ENCODE assay signal across 20 cellular contexts in the genomic region with DNA sequence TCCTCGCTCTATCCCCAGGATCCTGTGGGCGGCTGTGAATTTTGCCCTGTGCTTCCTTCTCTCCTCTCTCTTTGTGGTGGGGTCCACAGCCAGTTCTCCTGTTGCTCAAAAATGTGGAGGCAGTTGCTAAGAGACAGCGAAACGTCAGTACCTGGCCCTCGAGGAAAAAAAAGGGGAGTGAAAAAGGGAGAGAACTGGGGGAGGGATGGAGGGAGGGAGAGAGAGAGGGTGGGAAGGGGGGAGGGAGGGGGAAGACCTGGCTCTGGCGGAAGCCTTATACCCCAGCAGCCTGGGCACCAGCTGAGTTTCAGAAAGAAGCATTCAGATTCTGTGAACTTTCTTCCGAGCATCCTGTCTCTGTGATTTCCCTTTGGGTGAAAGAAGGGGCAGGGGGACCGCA. TPM values are rescaled to one million over a fixed set of nuclear protein-coding genes. Genes with fewer than 3 reads are reported as not detected.
DNase-seq lines count a peak whose midpoint lies in the region; ATAC-seq and TF ChIP-seq lines count a peak whose summit lies in the region.
"Had no signal": no experiment of that assay in that cellular context is flagged by ENCODE, and none has a peak within 500 bp of the region (broad histone marks: within the 10 kb centered on the region; RNA-seq: fewer than 3 reads in every experiment).

No MANE protein-coding gene starts in this region.

- DNase-seq in NCI-H748 (lab: John Stamatoyannopoulos, UW; ENCODE audit: unreplicated experiment) = peak; percentile 14
- no peak for DNase-seq in NCI-H748 treated with DMSO at 0.1 percent for 48 hours (lab: John Stamatoyannopoulos, UW)
- DNase-seq in endodermal cell = no peak
- DNase-seq in mesendoderm = peak; percentile 40
- DNase-seq in type B pancreatic cell (ENCODE audit: extremely low spot score, unreplicated experiment) = no peak
- DNase-seq in stimulated activated CD4-positive, alpha-beta T cell treated with anti-CD3 and anti-CD28 coated beads, Interleukin-1b, Interleukin-23, amount 100 ng/mL, for 48 hours = no peak
- no peak for DNase-seq in AML-193 (lab: John Stamatoyannopoulos, UW)
- DNase-seq in Right ventricle myocardium superior = no peak
- DNase-seq: activated CD4-positive, alpha-beta T cell treated with anti-CD3 and anti-CD28 coated beads, Interleukin-2, amount 10 ng/mL, durations not matched to agents 7 days and 5 days; activated naive CD8-positive, alpha-beta T cell treated with anti-CD3 and anti-CD28 coated beads for 36 hours; NCI-H2081; pancreas; right lobe of liver; stimulated activated CD8-positive, alpha-beta memory T cell treated with anti-CD3 and anti-CD28 coated beads, Interleukin-4, amount 100 ng/mL, for 48 hours; T-helper 2 cell had no signal

- H3K4me3 ChIP-seq in endodermal cell (ENCODE audit: low read length) = peak overlapping the region; percentile 70
- H3K4me3 ChIP-seq in mesendoderm (ENCODE audit: low read length) = peak overlapping the region; percentile 48
- H3K4me3 ChIP-seq: pancreas, right lobe of liver, upper lobe of left lung had no signal

- no peak overlapping the region for H2BK15ac ChIP-seq in mesendoderm (replicated peaks; ENCODE audit: low read depth)

- H3K27me3 Mint-ChIP-seq in endodermal cell (ENCODE audit: insufficient read depth) (peaks cover 48% of the 10 kb centered on the region), type B pancreatic cell (peaks cover 30% of the 10 kb centered on the region)

- no peak for TF ChIP-seq CTCF in endodermal cell (conservative IDR thresholded peaks at IDR 0.05)
- TF ChIP-seq CTCF in type B pancreatic cell (conservative IDR thresholded peaks at IDR 0.05) = no peak

- H3K4me1 Mint-ChIP-seq in endodermal cell (peaks cover 12% of the 10 kb centered on the region), type B pancreatic cell (ENCODE audit: unreplicated experiment) (peaks cover 14% of the 10 kb centered on the region)
- H3K4me1 Mint-ChIP-seq: activated CD4-positive, alpha-beta T cell treated with anti-CD3 and anti-CD28 coated beads, Interleukin-2, amount 10 ng/mL, durations not matched to agents 7 days and 5 days had no signal

- H2BK5ac ChIP-seq in mesendoderm (ENCODE audit: low read length) = no peak overlapping the region

- intact Hi-C loops in Right ventricle myocardium superior (cut with DNase I) = no loop called here

- H3K4ac ChIP-seq in mesendoderm (ENCODE audit: low read depth, low read length) = no peak overlapping the region

- peak overlapping the region; percentile 87 for H3K4me2 ChIP-seq in mesendoderm (ENCODE audit: low read length)

- H3K27ac ChIP-seq in endodermal cell (ENCODE audit: low read depth, low read length) = peak overlapping the region; percentile 44
- no peak overlapping the region for H3K27ac ChIP-seq in mesendoderm (ENCODE audit: low read depth, low read length)
- H3K27ac ChIP-seq: pancreas, right lobe of liver, upper lobe of left lung had no signal

- peak overlapping the region; percentile 73 for H3K56ac ChIP-seq in mesendoderm (ENCODE audit: low read length)

- peaks cover 37% of the 10 kb centered on the region for H3K27me3 ChIP-seq in endodermal cell (ENCODE audit: control insufficient read depth, insufficient read depth, low read length, poor library complexity, severe bottlenecking)
- no peaks in the 10 kb centered on the region for H3K27me3 ChIP-seq in mesendoderm (ENCODE audit: insufficient read depth, low read length, poor library complexity)
- H3K27me3 ChIP-seq: right lobe of liver, upper lobe of left lung had no signal

- H3K9ac ChIP-seq in endodermal cell (ENCODE audit: extremely low read depth, low read length, poor library complexity, severe bottlenecking) = no peak overlapping the region
- peak overlapping the region; percentile 46 for H3K9ac ChIP-seq in mesendoderm (ENCODE audit: low read length)

- H3K36me3 Mint-ChIP-seq in endodermal cell (ENCODE audit: low read depth) = no peaks in the 10 kb centered on the region
- H3K36me3 Mint-ChIP-seq in type B pancreatic cell = no peaks in the 10 kb centered on the region
- H3K36me3 Mint-ChIP-seq: activated naive CD8-positive, alpha-beta T cell treated with anti-CD3 and anti-CD28 coated beads for 36 hours had no signal

- no peaks in the 10 kb centered on the region for H3K79me1 ChIP-seq in mesendoderm (ENCODE audit: low read length)

- no peak for ATAC-seq in Right ventricle myocardium superior (ENCODE audit: poor library complexity)
- ATAC-seq: right lobe of liver had no signal

- H3K36me3 ChIP-seq in endodermal cell (ENCODE audit: control insufficient read depth, insufficient read depth, low read length) = no peaks in the 10 kb centered on the region
- no peaks in the 10 kb centered on the region for H3K36me3 ChIP-seq in mesendoderm (ENCODE audit: control insufficient read depth, insufficient read depth, low read length)
- H3K36me3 ChIP-seq: pancreas, right lobe of liver, upper lobe of left lung had no signal

- peak overlapping the region; percentile 65 for H3K4me3 Mint-ChIP-seq in endodermal cell
- peak overlapping the region; percentile 76 for H3K4me3 Mint-ChIP-seq in type B pancreatic cell
- H3K4me3 Mint-ChIP-seq: activated CD4-positive, alpha-beta T cell treated with anti-CD3 and anti-CD28 coated beads, Interleukin-2, amount 10 ng/mL, durations not matched to agents 7 days and 5 days; activated naive CD8-positive, alpha-beta T cell treated with anti-CD3 and anti-CD28 coated beads for 36 hours had no signal

- no peak overlapping the region for H4K5ac ChIP-seq in mesendoderm (ENCODE audit: low read length)

- no peaks in the 10 kb centered on the region for H3K9me3 ChIP-seq in endodermal cell (ENCODE audit: control insufficient read depth, low read length)
- H3K9me3 ChIP-seq: pancreas, right lobe of liver, upper lobe of left lung had no signal

- H3K27ac Mint-ChIP-seq in endodermal cell (no peak overlapping the region), type B pancreatic cell (peak overlapping the region; percentile 44)
- H3K27ac Mint-ChIP-seq: activated CD4-positive, alpha-beta T cell treated with anti-CD3 and anti-CD28 coated beads, Interleukin-2, amount 10 ng/mL, durations not matched to agents 7 days and 5 days; activated naive CD8-positive, alpha-beta T cell treated with anti-CD3 and anti-CD28 coated beads for 36 hours; activated T-helper 2 cell treated with anti-CD3 and anti-CD28 coated beads, Interferon-gamma antibody, Interleukin-2, Interleukin-4, amounts not matched to agents 10 μg/mL and 5 μg/mL and 100 μg/mL, durations not matched to agents 14 hours and 24 hours and 36 hours had no signal

- no peak overlapping the region for H2AK5ac ChIP-seq in mesendoderm (ENCODE audit: low read length)

- H2BK120ac ChIP-seq in mesendoderm (ENCODE audit: low read depth, low read length) = no peak overlapping the region

- H3K18ac ChIP-seq in mesendoderm (ENCODE audit: low read length) = no peak overlapping the region

- H3K79me2 ChIP-seq in mesendoderm (ENCODE audit: control insufficient read depth, insufficient read depth, low read length) = no peaks in the 10 kb centered on the region

- H3K9me3 Mint-ChIP-seq in endodermal cell = no peaks in the 10 kb centered on the region
- H3K9me3 Mint-ChIP-seq in type B pancreatic cell = no peaks in the 10 kb centered on the region
- H3K9me3 Mint-ChIP-seq: activated CD4-positive, alpha-beta T cell treated with anti-CD3 and anti-CD28 coated beads, Interleukin-2, amount 10 ng/mL, durations not matched to agents 7 days and 5 days; activated naive CD8-positive, alpha-beta T cell treated with anti-CD3 and anti-CD28 coated beads for 36 hours; activated T-helper 2 cell treated with anti-CD3 and anti-CD28 coated beads, Interferon-gamma antibody, Interleukin-2, Interleukin-4, amounts not matched to agents 10 μg/mL and 5 μg/mL and 100 μg/mL, durations not matched to agents 14 hours and 24 hours and 36 hours had no signal

- H4K8ac ChIP-seq in mesendoderm (ENCODE audit: low read depth, low read length) = no peak overlapping the region

- H3K4me1 ChIP-seq in endodermal cell (ENCODE audit: control insufficient read depth, insufficient read depth, low read length) (no peaks in the 10 kb centered on the region), mesendoderm (ENCODE audit: control insufficient read depth, low read depth, low read length) (peaks cover 2% of the 10 kb centered on the region)
- H3K4me1 ChIP-seq: pancreas, right lobe of liver had no signal

- H3K23ac ChIP-seq in mesendoderm (ENCODE audit: low read length) = no peak overlapping the region

- 31 to 51% methylated on average over 3 to 8 of the region's 8 CpGs for WGBS in endodermal cell (ENCODE audit: insufficient coverage in 1 of 2, insufficient read length in 1 of 2), 2 experiments
- no CpG with 5 or more reads among the region's 8 CpGs for WGBS in mesendoderm (ENCODE audit: extremely low coverage, insufficient coverage, low lambda C conversion rate)

RNA-seq across cellular contexts. Expression of gene LRRC55, which starts 2.1 kb away (rescaled TPM):
- total RNA-seq in endodermal cell (under 1 TPM in 1 of 2 donors, not detected in 1; 0.04 TPM), type B pancreatic cell (ENCODE audit: low replicate concordance) (0.48 and 2.9 TPM in 2 replicates), Right ventricle myocardium superior (0.13 TPM)
- polyA plus RNA-seq in endodermal cell (2013, experiment 1 of 2) = 8.9 TPM
- 8.4 TPM for polyA plus RNA-seq in endodermal cell (2013, experiment 2 of 2)
- 0.38 TPM for polyA plus RNA-seq in mesendoderm (2013, experiment 1 of 2)
- 0.25 TPM for polyA plus RNA-seq in mesendoderm (2013, experiment 2 of 2)
- total RNA-seq: A172; activated CD4-positive, alpha-beta T cell treated with anti-CD3 and anti-CD28 coated beads, Interleukin-2, amount 10 ng/mL, durations not matched to agents 7 days and 5 days; activated naive CD8-positive, alpha-beta T cell treated with anti-CD3 and anti-CD28 coated beads for 36 hours; activated T-helper 2 cell treated with anti-CD3 and anti-CD28 coated beads, Interferon-gamma antibody, Interleukin-2, Interleukin-4, amounts not matched to agents 10 μg/mL and 5 μg/mL and 100 μg/mL, durations not matched to agents 14 hours and 24 hours and 36 hours; fibroblast of lung; RPMI7951 had no signal
- polyA plus RNA-seq: fibroblast of lung had no signal

RNA-seq across cellular contexts. Expression of gene APLNR, which starts 57.3 kb away (rescaled TPM):
- total RNA-seq in endodermal cell (1 to 10 TPM; 3.7 to 4.2 TPM), type B pancreatic cell (ENCODE audit: low replicate concordance) (0.36 and 2.0 TPM in 2 replicates), Right ventricle myocardium superior (15.4 TPM)
- 13.9 TPM for polyA plus RNA-seq in endodermal cell (2013, experiment 1 of 2)
- 15.2 TPM for polyA plus RNA-seq in endodermal cell (2013, experiment 2 of 2)
- polyA plus RNA-seq in mesendoderm (2013, experiment 1 of 2) = 17.1 TPM
- 15.2 TPM for polyA plus RNA-seq in mesendoderm (2013, experiment 2 of 2)
- total RNA-seq: activated CD4-positive, alpha-beta T cell treated with anti-CD3 and anti-CD28 coated beads, Interleukin-2, amount 10 ng/mL, durations not matched to agents 7 days and 5 days; activated naive CD8-positive, alpha-beta T cell treated with anti-CD3 and anti-CD28 coated beads for 36 hours; activated T-helper 2 cell treated with anti-CD3 and anti-CD28 coated beads, Interferon-gamma antibody, Interleukin-2, Interleukin-4, amounts not matched to agents 10 μg/mL and 5 μg/mL and 100 μg/mL, durations not matched to agents 14 hours and 24 hours and 36 hours; fibroblast of lung; RPMI7951 had no signal
- polyA plus RNA-seq: fibroblast of lung had no signal

Comparison
In these comparisons a context has a peak if more than half of its experiments do, and no peak if none do; other contexts are left out.
1. DNase-seq: peak in NCI-H748 (single experiment) and mesendoderm (single experiment); none in NCI-H748 treated with DMSO at 0.1 percent for 48 hours (single experiment), endodermal cell (single experiment), type B pancreatic cell (single experiment), stimulated activated CD4-positive, alpha-beta T cell treated with anti-CD3 and anti-CD28 coated beads, Interleukin-1b, Interleukin-23, amount 100 ng/mL, for 48 hours (single experiment), AML-193 (0 of 2) and Right ventricle myocardium superior (single experiment).